8 cellular contexts compared by ENCODE assay signal in genomic region chr1:169928438-169929209, GRCh38. TPM values are rescaled to one million over a fixed set of nuclear protein-coding genes. Genes with fewer than 3 reads are reported as not detected.
DNase-seq lines count a peak whose midpoint lies in the region; ATAC-seq and TF ChIP-seq lines count a peak whose summit lies in the region.

No MANE protein-coding gene starts in this region.

- no peaks in the 10 kb centered on the region for H3K9me3 ChIP-seq in neural cell (ENCODE audit: low read length)

- H3K4me2 ChIP-seq in neural cell (ENCODE audit: low read length) = no peak overlapping the region

- ATAC-seq in GM21515 (IDR thresholded peaks at IDR 0.05; ENCODE audit: unreplicated experiment) = peak; percentile 74

- H3K27me3 ChIP-seq in neural cell (ENCODE audit: insufficient read depth, low read depth, low read length) = no peaks in the 10 kb centered on the region

- no peaks in the 10 kb centered on the region for H3K9me2 ChIP-seq in neural cell (ENCODE audit: insufficient read depth, low read length)

- no peaks in the 10 kb centered on the region for H4K20me1 ChIP-seq in neural cell (ENCODE audit: insufficient read depth)

- TF ChIP-seq RAD21 in neural cell (conservative IDR thresholded peaks at IDR 0.05) = peak; percentile 82

- H3F3A ChIP-seq in neural cell (ENCODE audit: insufficient read depth, low read length, poor library complexity, severe bottlenecking) = no peaks in the 10 kb centered on the region

- DNase-seq in EL = peak; percentile 49
- peak; percentile 76 to 83 for DNase-seq in Kasumi-1 (lab: John Stamatoyannopoulos, UW)
- DNase-seq in SHP77 (lab: John Stamatoyannopoulos, UW) = peak; percentile 28 to 37
- peak; percentile 59 for DNase-seq in epithelial cell of esophagus (ENCODE audit: low read depth)
- DNase-seq in epidermal melanocyte (ENCODE audit: insufficient read length, low spot score) = no peak
- DNase-seq in GM19240 (ENCODE audit: insufficient read length, low spot score) = no peak

- no peak overlapping the region for H3K9ac ChIP-seq in neural cell (ENCODE audit: low read length)

- no peak overlapping the region for H3K4me3 ChIP-seq in epithelial cell of esophagus (ENCODE audit: low read length)
- H3K4me3 ChIP-seq in neural cell (ENCODE audit: low read length) = no peak overlapping the region

- H2AFZ ChIP-seq in neural cell (ENCODE audit: low read depth, low read length) = no peak overlapping the region

- no peaks in the 10 kb centered on the region for H3K79me2 ChIP-seq in neural cell (replicated peaks; ENCODE audit: insufficient read depth, low read length)

- no peak for TF ChIP-seq EP300 in neural cell (conservative IDR thresholded peaks at IDR 0.05; ENCODE audit: poor library complexity, severe bottlenecking)

- H3K36me3 ChIP-seq in neural cell (ENCODE audit: insufficient read depth, low read length) = no peaks in the 10 kb centered on the region

- peak; percentile 60 for TF ChIP-seq CTCF in epithelial cell of esophagus (IDR thresholded peaks at IDR 0.05; ENCODE audit: insufficient read depth, low read depth, low read length, missing control alignments)
- TF ChIP-seq CTCF in neural cell (IDR thresholded peaks at IDR 0.05; ENCODE audit: poor library complexity, severe bottlenecking) = peak; percentile 79

- H3K27ac ChIP-seq in neural cell (ENCODE audit: low read length) = no peak overlapping the region

TF ChIP-seq in neural cell, 6 proteins besides CTCF, POLR2A, EP300 and RAD21:
- TF ChIP-seq POLR2AphosphoS5 (IDR thresholded peaks at IDR 0.05) (no peak), TAF1 (IDR thresholded peaks at IDR 0.05; ENCODE audit: low read depth) (no peak), SMC3 (conservative IDR thresholded peaks at IDR 0.05; ENCODE audit: poor library complexity) (peak; percentile 78), MXI1 (conservative IDR thresholded peaks at IDR 0.05; ENCODE audit: poor library complexity, severe bottlenecking) (no peak)

RNA-seq across cellular contexts. Expression of gene SCYL3, which starts 34.9 kb away (rescaled TPM):
- polyA plus RNA-seq in neural cell = 11.0 and 13.1 TPM in 2 replicates
- 14.6 and 16.3 TPM in 2 replicates for polyA minus RNA-seq in neural cell

Comparison
In these comparisons a context has a peak if more than half of its experiments do, and no peak if none do; other contexts are left out.
1. DNase-seq: peak in EL (single experiment), Kasumi-1 (2 of 2), SHP77 (2 of 2) and epithelial cell of esophagus (single experiment); none in epidermal melanocyte (single experiment) and GM19240 (single experiment).